In genomic region chr5:172598251-172599203, GRCh38 we compare ENCODE assay signal across 17 cellular contexts.
"Had no signal": no experiment of that assay in that cellular context is flagged by ENCODE, and none has a peak within 500 bp of the region (broad histone marks: within the 10 kb centered on the region; RNA-seq: fewer than 3 reads in every experiment).

No MANE protein-coding gene starts in this region.

- ATAC-seq: activated naive CD4-positive, alpha-beta T cell treated with anti-CD3 and anti-CD28 coated beads, Interleukin-2, amount 50 U/mL, for 72 hours; left lobe of liver; SK-N-SH treated with all-trans-retinoic acid at 6 μM for 48 hours had no signal

- H3K9me3 Mint-ChIP-seq: activated CD4-positive, alpha-beta T cell treated with anti-CD3 and anti-CD28 coated beads, Interleukin-2, amount 10 ng/mL, durations not matched to agents 24 days and 14 days had no signal

- H3K27ac Mint-ChIP-seq: activated CD4-positive, alpha-beta T cell treated with anti-CD3 and anti-CD28 coated beads, Interleukin-2, amount 10 ng/mL, durations not matched to agents 24 days and 14 days; activated naive CD4-positive, alpha-beta T cell treated with anti-CD3 and anti-CD28 coated beads, Interleukin-2, amount 50 U/mL, for 72 hours had no signal

- H3K27ac ChIP-seq: adrenal gland, spleen, thyroid gland had no signal

- H3K4me1 Mint-ChIP-seq: activated CD4-positive, alpha-beta T cell treated with anti-CD3 and anti-CD28 coated beads, Interleukin-2, amount 10 ng/mL, durations not matched to agents 24 days and 14 days had no signal

- H3K4me3 Mint-ChIP-seq: activated CD4-positive, alpha-beta T cell treated with anti-CD3 and anti-CD28 coated beads, Interleukin-2, amount 10 ng/mL, durations not matched to agents 24 days and 14 days had no signal

- H3K27me3 Mint-ChIP-seq: activated CD4-positive, alpha-beta T cell treated with anti-CD3 and anti-CD28 coated beads, Interleukin-2, amount 10 ng/mL, durations not matched to agents 24 days and 14 days had no signal

- H3K36me3 ChIP-seq: adrenal gland, sigmoid colon, spleen, thyroid gland had no signal

- H3K36me3 Mint-ChIP-seq: activated naive CD4-positive, alpha-beta T cell treated with anti-CD3 and anti-CD28 coated beads, Interleukin-2, amount 50 U/mL, for 72 hours had no signal

- H3K27me3 ChIP-seq: adrenal gland, sigmoid colon, thyroid gland had no signal

- H3K9me3 ChIP-seq: adrenal gland, sigmoid colon, spleen, thyroid gland had no signal

- DNase-seq: activated CD4-positive, alpha-beta T cell treated with anti-CD3 and anti-CD28 coated beads, Interleukin-2, amount 10 ng/mL, durations not matched to agents 24 days and 14 days; activated CD8-positive, alpha-beta memory T cell treated with anti-CD3 and anti-CD28 coated beads, Interleukin-2, amount 50 U/mL, for 4 hours; activated gamma-delta T cell; activated T-cell treated with anti-CD3 and anti-CD28 coated beads, Interleukin-2, amount 50 U/mL, for 48 hours; adrenal gland; effector memory CD4-positive, alpha-beta T cell; glutamatergic neuron; sigmoid colon; spleen; stimulated activated CD8-positive, alpha-beta memory T cell treated with anti-CD3 and anti-CD28 coated beads, Interleukin-4, amount 100 ng/mL, for 48 hours; stimulated activated naive CD4-positive, alpha-beta T cell; T-helper 1 cell; T-helper 9 cell; thyroid gland had no signal

- H3K4me3 ChIP-seq: adrenal gland, sigmoid colon, spleen, thyroid gland had no signal

- H3K4me1 ChIP-seq: spleen had no signal
